ENCODE assay signal across 9 cellular contexts in genomic region chr20:53867741-53868351, GRCh38.
A peak's percentile ranks its signal among the peaks of the same experiment; 100 is the strongest.
DNase-seq lines count a peak whose midpoint lies in the region; ATAC-seq, FAIRE-seq and TF ChIP-seq lines count a peak whose summit lies in the region.
"Had no signal": no experiment of that assay in that cellular context is flagged by ENCODE, and none has a peak within 500 bp of the region (broad histone marks: within the 10 kb centered on the region; RNA-seq: fewer than 3 reads in every experiment).

No MANE protein-coding gene starts in this region.

- DNase-seq in astrocyte (ENCODE audit: low read depth) = no peak
- no peak for DNase-seq in GM19239 (ENCODE audit: insufficient read length, low spot score)
- no peak for DNase-seq in NCI-H446 treated with DMSO at 0.1 percent for 48 hours (lab: John Stamatoyannopoulos, UW)

- H3K9me3 ChIP-seq in HUES48 (ENCODE audit: control insufficient read depth, insufficient read depth, low read length) = no peaks in the 10 kb centered on the region
- no peaks in the 10 kb centered on the region for H3K9me3 ChIP-seq in astrocyte (ENCODE audit: insufficient read depth, low read depth, low read length)
- no peaks in the 10 kb centered on the region for H3K9me3 ChIP-seq in muscle layer of duodenum (ENCODE audit: control insufficient read depth in 1 of 2, low read length in 2 of 2)

- FAIRE-seq in astrocyte (lab: Jason Lieb, UNC) = no peak
- no peak for FAIRE-seq in GM19239 (lab: Jason Lieb, UNC)
- FAIRE-seq: endothelial cell of umbilical vein had no signal

- peaks cover 82% of the 10 kb centered on the region for H3K4me1 ChIP-seq in HUES48 (ENCODE audit: control insufficient read depth, insufficient read depth, low read length)
- peaks cover 37% of the 10 kb centered on the region for H3K4me1 ChIP-seq in astrocyte (ENCODE audit: insufficient read depth, low read length)
- H3K4me1 ChIP-seq in muscle layer of duodenum (ENCODE audit: control insufficient read depth in 1 of 2, insufficient read depth in 2 of 2, low read length in 2 of 2) = peaks cover 10 to 24% of the 10 kb centered on the region in 2 donors

- TF ChIP-seq POLR2A in GM18505 (IDR thresholded peaks at IDR 0.05; ENCODE audit: borderline replicate concordance, extremely low read depth, insufficient read depth, insufficient read length) = no peak

- no peak overlapping the region for H3K4me2 ChIP-seq in astrocyte (ENCODE audit: low read length)

- H3K9me3 Mint-ChIP-seq in astrocyte (ENCODE audit: unreplicated experiment) = no peaks in the 10 kb centered on the region

- peaks cover 42% of the 10 kb centered on the region for H3K4me1 Mint-ChIP-seq in astrocyte (ENCODE audit: low read depth, unreplicated experiment)

- H2AFZ ChIP-seq in astrocyte (ENCODE audit: low read depth, low read length) = peak overlapping the region; percentile 12

- H3K27me3 ChIP-seq in HUES48 (ENCODE audit: control insufficient read depth, insufficient read depth, low read length) (no peaks in the 10 kb centered on the region), astrocyte (ENCODE audit: insufficient read depth, low read length) (no peaks in the 10 kb centered on the region), muscle layer of duodenum (ENCODE audit: low read depth, low read length) (no peaks in the 10 kb centered on the region)

- H3K27ac ChIP-seq in 22Rv1 (peak overlapping the region; percentile 94), HUES48 (ENCODE audit: low read depth, low read length) (peak overlapping the region; percentile 88), astrocyte (ENCODE audit: low read depth, low read length) (no peak overlapping the region), muscle layer of duodenum (ENCODE audit: low read length) (peak overlapping the region; percentile 67)

- peak overlapping the region; percentile 38 for H3K4me3 ChIP-seq in HUES48 (ENCODE audit: low read depth, low read length)
- H3K4me3 ChIP-seq in astrocyte (ENCODE audit: insufficient read depth, low read depth, low read length) = no peak overlapping the region
- H3K4me3 ChIP-seq in muscle layer of duodenum (ENCODE audit: low read depth in 1 of 2, low read length in 2 of 2) = no peak overlapping the region

- ATAC-seq in GM18505 (IDR thresholded peaks at IDR 0.05; ENCODE audit: unreplicated experiment) = no peak
- no peak for ATAC-seq in SK-N-SH treated with all-trans-retinoic acid at 6 μM for 48 hours

- no peaks in the 10 kb centered on the region for H3K36me3 Mint-ChIP-seq in astrocyte (ENCODE audit: low read depth, unreplicated experiment)

- no peaks in the 10 kb centered on the region for H3K27me3 Mint-ChIP-seq in astrocyte (ENCODE audit: low read depth, unreplicated experiment)

- H3K36me3 ChIP-seq in HUES48 (ENCODE audit: control insufficient read depth, insufficient read depth, low read length) (no peaks in the 10 kb centered on the region), astrocyte (ENCODE audit: insufficient read depth, low read length) (no peaks in the 10 kb centered on the region), muscle layer of duodenum (ENCODE audit: control insufficient read depth in 1 of 2, insufficient read depth in 2 of 2, low read length in 2 of 2) (peaks cover 0 to 5% of the 10 kb centered on the region in 2 donors)

- no peaks in the 10 kb centered on the region for H3K79me2 ChIP-seq in astrocyte (ENCODE audit: insufficient read depth, low read length)

- H4K20me1 ChIP-seq in astrocyte (ENCODE audit: insufficient read depth, low read length) = no peaks in the 10 kb centered on the region

- H3K9ac ChIP-seq in HUES48 (ENCODE audit: low read depth, low read length) (peak overlapping the region; percentile 57), astrocyte (ENCODE audit: low read length) (no peak overlapping the region)

- TF ChIP-seq CTCF in 22Rv1 (IDR thresholded peaks at IDR 0.05) (no peak), astrocyte (IDR thresholded peaks at IDR 0.05; ENCODE audit: insufficient read depth, low read depth, low read length) (no peak)

- H3K4me3 Mint-ChIP-seq in astrocyte (ENCODE audit: unreplicated experiment) = peak overlapping the region; percentile 42

- H3K27ac Mint-ChIP-seq in astrocyte (ENCODE audit: unreplicated experiment) = peak overlapping the region; percentile 74

TF ChIP-seq in SK-N-SH treated with all-trans-retinoic acid at 6 μM for 48 hours, 23 proteins besides CTCF, POLR2A, EP300 and RAD21:
- TF ChIP-seq SNAI2 (CRISPR knock-in tag; IDR thresholded peaks at IDR 0.05) = no peak
- TF ChIP-seq ZNF565 (CRISPR knock-in tag; conservative IDR thresholded peaks at IDR 0.05; ENCODE audit: low read depth) = no peak
- TF ChIP-seq CREB5 (CRISPR knock-in tag; IDR thresholded peaks at IDR 0.05; ENCODE audit: low read depth) = no peak
- no peak for TF ChIP-seq POU6F1 (CRISPR knock-in tag; IDR thresholded peaks at IDR 0.05; ENCODE audit: borderline replicate concordance, low read depth)
- TF ChIP-seq RARB (CRISPR knock-in tag; IDR thresholded peaks at IDR 0.05) = no peak
